In the genomic region with DNA sequence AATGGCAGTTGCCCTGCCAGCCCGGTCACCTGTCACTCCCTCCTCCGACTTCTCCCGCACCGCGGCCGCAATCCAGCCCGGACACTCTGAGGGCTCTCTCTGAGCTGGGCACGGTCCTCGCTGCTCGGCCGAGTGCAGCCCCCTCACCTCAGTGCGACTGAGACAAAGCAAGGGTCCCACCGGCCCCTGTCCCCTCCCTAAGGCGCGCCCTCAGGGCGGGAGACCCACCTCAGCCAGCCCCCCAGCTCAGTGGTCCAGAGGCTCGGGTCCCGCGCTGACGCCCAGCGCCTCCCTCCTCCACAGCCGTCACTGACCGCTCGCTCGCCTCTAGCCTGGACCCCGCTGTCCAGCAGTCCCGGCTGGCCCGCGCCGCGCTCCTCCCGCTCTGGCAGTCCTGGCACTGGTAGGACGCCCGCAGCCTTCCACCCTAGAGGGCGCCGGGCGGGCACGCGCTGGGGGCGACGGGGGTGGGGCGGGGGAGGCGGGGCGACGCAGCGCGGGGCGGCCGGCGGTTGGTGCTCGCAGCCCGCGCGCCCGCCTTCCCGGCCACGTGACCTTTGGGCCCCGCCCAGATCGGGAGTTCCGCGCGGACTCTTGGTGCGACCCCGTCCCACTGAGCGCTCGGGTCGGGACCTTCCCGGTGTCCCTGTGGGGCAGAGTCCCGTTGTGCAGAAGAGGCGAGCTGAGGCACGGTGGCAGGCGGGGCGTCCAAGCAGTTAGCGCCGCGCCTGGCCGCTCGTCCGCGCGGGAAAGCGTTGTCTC, we compare ENCODE assay signal across 8 cellular contexts. TPM values are rescaled to one million over a fixed set of nuclear protein-coding genes. Genes with fewer than 3 reads are reported as not detected.
DNase-seq lines count a peak whose midpoint lies in the region; ATAC-seq and TF ChIP-seq lines count a peak whose summit lies in the region.

No MANE protein-coding gene starts in this region.

- peak; percentile 83 for ATAC-seq in GM18867 (IDR thresholded peaks at IDR 0.05; ENCODE audit: unreplicated experiment)
- ATAC-seq in HG03175 (IDR thresholded peaks at IDR 0.05; ENCODE audit: unreplicated experiment), result peak; percentile 75

- CTCF ChIA-PET in AG04449 (lab: Yijun Ruan, JAX), result interaction anchor here (1.2 to 1.8 kb wide), 4 partner anchors 8 to 274 kb away, joined by 3 to 8 read pairs (median 5); no protein-coding TSS in a partner anchor

- peaks cover 6 to 24% (median 18%) of the 10 kb centered on the region in 4 donors for H3K4me1 ChIP-seq in liver (ENCODE audit: control insufficient read depth in 4 of 4, insufficient read depth in 4 of 4, low read length in 3 of 4)

- H3K4me1 Mint-ChIP-seq in dendritic cell treated with granulocyte-macrophage colony-stimulating factor and Interleukin-4, amounts not matched to agents 40 ng/mL and 50 ng/mL, for 4 days (ENCODE audit: low read depth), result peaks cover 21% of the 10 kb centered on the region

- under 1% methylated on average over 82 of the region's 82 CpGs for WGBS in liver

- H3K9me3 Mint-ChIP-seq in dendritic cell treated with granulocyte-macrophage colony-stimulating factor and Interleukin-4, amounts not matched to agents 40 ng/mL and 50 ng/mL, for 4 days, result no peaks in the 10 kb centered on the region

- intact Hi-C loops in dendritic cell treated with granulocyte-macrophage colony-stimulating factor and Interleukin-4, amounts not matched to agents 40 ng/mL and 50 ng/mL, for 4 days (cut with micrococcal nuclease), result loop anchor here (10.0 kb wide), 1 partner anchor 88 kb away; the partner anchor contains the start of gene RANGAP1

- TF ChIP-seq CTCF in AG04449 (IDR thresholded peaks at IDR 0.05; ENCODE audit: insufficient read depth, low read length, missing control alignments) (peak; percentile 28), liver (IDR thresholded peaks at IDR 0.05; ENCODE audit: low read depth, low read length, missing input control) (no peak)

- POLR2A ChIA-PET in AG04449 (lab: Yijun Ruan, JAX), result no interaction called here

- H3K4me3 Mint-ChIP-seq in dendritic cell treated with granulocyte-macrophage colony-stimulating factor and Interleukin-4, amounts not matched to agents 40 ng/mL and 50 ng/mL, for 4 days, result peak overlapping the region; percentile 90

- peaks cover 6% of the 10 kb centered on the region for H3K36me3 Mint-ChIP-seq in dendritic cell treated with granulocyte-macrophage colony-stimulating factor and Interleukin-4, amounts not matched to agents 40 ng/mL and 50 ng/mL, for 4 days (ENCODE audit: low read depth)

- TF ChIP-seq RAD21 in liver (IDR thresholded peaks at IDR 0.05), result no peak

- H3K27ac Mint-ChIP-seq in dendritic cell treated with granulocyte-macrophage colony-stimulating factor and Interleukin-4, amounts not matched to agents 40 ng/mL and 50 ng/mL, for 4 days, result peak overlapping the region; percentile 29

- H3K9ac ChIP-seq in liver (ENCODE audit: low read depth in 1 of 2, low read length in 2 of 2), result peak overlapping the region; percentile 61 to 79

- H3K36me3 ChIP-seq in liver (ENCODE audit: control insufficient read depth in 4 of 4, insufficient read depth in 3 of 4, low read depth in 1 of 4, low read length in 3 of 4), result peaks cover 0 to 6% (median 3%) of the 10 kb centered on the region in 4 donors

- DNase-seq in AG04449 (ENCODE audit: low read depth, low spot score) (no peak), NCI-H524 (lab: John Stamatoyannopoulos, UW) (peak; percentile 77)
- DNase-seq in activated CD4-positive, alpha-beta T cell treated with anti-CD3 and anti-CD28 coated beads, Interleukin-2, amount 50 U/mL, for 1 hour, result peak; percentile 77
- DNase-seq in stimulated activated CD4-positive, alpha-beta T cell treated with anti-CD3 and anti-CD28 coated beads, Interleukin-4, amount 100 ng/mL, for 1 hour, result peak; percentile 86

- H3K4me3 ChIP-seq in AG04449 (ENCODE audit: low read depth, low read length) (peak overlapping the region; percentile 82), liver (ENCODE audit: low read depth in 1 of 3, low read length in 3 of 3) (peak overlapping the region; percentile 68 to 97 (median 86))

- H3K27me3 ChIP-seq in liver (ENCODE audit: control insufficient read depth in 4 of 4, insufficient read depth in 4 of 4, low read length in 3 of 4), result no peaks in the 10 kb centered on the region

- H3K9me3 ChIP-seq in liver (ENCODE audit: control insufficient read depth in 4 of 4, low read length in 3 of 4), result no peaks in the 10 kb centered on the region

- H3K27me3 Mint-ChIP-seq in dendritic cell treated with granulocyte-macrophage colony-stimulating factor and Interleukin-4, amounts not matched to agents 40 ng/mL and 50 ng/mL, for 4 days, result peaks cover 32% of the 10 kb centered on the region

- H3K27ac ChIP-seq in liver (ENCODE audit: low read depth in 1 of 2, low read length in 2 of 2), result peak overlapping the region; percentile 74 to 75

TF ChIP-seq in liver, 16 proteins besides CTCF, POLR2A, EP300 and RAD21:
- TF ChIP-seq RXRA (IDR thresholded peaks at IDR 0.05) (no peak), HNF4A (conservative IDR thresholded peaks at IDR 0.05) (peak; percentile 65 to 76)
- TF ChIP-seq, protein P1, sequence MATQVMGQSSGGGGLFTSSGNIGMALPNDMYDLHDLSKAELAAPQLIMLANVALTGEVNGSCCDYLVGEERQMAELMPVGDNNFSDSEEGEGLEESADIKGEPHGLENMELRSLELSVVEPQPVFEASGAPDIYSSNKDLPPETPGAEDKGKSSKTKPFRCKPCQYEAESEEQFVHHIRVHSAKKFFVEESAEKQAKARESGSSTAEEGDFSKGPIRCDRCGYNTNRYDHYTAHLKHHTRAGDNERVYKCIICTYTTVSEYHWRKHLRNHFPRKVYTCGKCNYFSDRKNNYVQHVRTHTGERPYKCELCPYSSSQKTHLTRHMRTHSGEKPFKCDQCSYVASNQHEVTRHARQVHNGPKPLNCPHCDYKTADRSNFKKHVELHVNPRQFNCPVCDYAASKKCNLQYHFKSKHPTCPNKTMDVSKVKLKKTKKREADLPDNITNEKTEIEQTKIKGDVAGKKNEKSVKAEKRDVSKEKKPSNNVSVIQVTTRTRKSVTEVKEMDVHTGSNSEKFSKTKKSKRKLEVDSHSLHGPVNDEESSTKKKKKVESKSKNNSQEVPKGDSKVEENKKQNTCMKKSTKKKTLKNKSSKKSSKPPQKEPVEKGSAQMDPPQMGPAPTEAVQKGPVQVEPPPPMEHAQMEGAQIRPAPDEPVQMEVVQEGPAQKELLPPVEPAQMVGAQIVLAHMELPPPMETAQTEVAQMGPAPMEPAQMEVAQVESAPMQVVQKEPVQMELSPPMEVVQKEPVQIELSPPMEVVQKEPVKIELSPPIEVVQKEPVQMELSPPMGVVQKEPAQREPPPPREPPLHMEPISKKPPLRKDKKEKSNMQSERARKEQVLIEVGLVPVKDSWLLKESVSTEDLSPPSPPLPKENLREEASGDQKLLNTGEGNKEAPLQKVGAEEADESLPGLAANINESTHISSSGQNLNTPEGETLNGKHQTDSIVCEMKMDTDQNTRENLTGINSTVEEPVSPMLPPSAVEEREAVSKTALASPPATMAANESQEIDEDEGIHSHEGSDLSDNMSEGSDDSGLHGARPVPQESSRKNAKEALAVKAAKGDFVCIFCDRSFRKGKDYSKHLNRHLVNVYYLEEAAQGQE (IDR thresholded peaks at IDR 0.05), result peak; percentile 82

RNA-seq across cellular contexts. Expression of gene L3MBTL2, which starts 7.9 kb away (rescaled TPM):
- 10 to 100 TPM; 11.9 to 17.4 TPM for total RNA-seq in liver
- 10 to 100 TPM in 1 of 2 donors, 1 to 10 TPM in 1; 8.7 to 12.7 TPM for polyA plus RNA-seq in liver

RNA-seq across cellular contexts. Expression of gene CHADL, which starts 43.5 kb away (rescaled TPM):
- total RNA-seq in liver, result 1 to 10 TPM in 1 of 2 donors, under 1 TPM in 1; 0.51 to 1.0 TPM
- under 1 TPM; 0.55 to 0.68 TPM for polyA plus RNA-seq in liver
